In the genomic region with DNA sequence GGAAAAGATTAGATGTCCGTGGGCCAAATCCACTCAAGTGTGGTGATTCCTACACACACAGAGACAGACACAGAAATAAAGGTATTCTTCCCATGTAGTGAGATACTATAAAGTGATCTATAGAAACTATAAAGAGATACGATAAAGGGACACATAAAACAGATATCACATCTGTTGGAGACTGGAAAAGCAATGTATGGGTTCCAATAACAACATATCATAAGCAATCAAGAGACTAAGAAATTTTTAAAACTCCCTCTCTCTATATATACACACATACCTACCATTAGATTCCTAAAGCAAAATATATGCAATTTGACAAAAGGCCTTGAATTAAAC, we compare ENCODE assay signal across 1 cellular context.
TF ChIP-seq lines count a peak whose summit lies in the region.

No MANE protein-coding gene starts in this region.

TF ChIP-seq in HepG2, 621 proteins besides CTCF, POLR2A, EP300 and RAD21:
- TF ChIP-seq ZNF607 (CRISPR knock-in tag; IDR thresholded peaks at IDR 0.05; ENCODE audit: borderline replicate concordance) (no peak), SAP130 (CRISPR knock-in tag; IDR thresholded peaks at IDR 0.05; ENCODE audit: low read depth) (no peak), HNRNPK (IDR thresholded peaks at IDR 0.05; ENCODE audit: low read depth, low read length, poor library complexity, severe bottlenecking) (no peak), POLR2AphosphoS2 (IDR thresholded peaks at IDR 0.05; ENCODE audit: low read depth, low read length) (peak; percentile 59; the same call in 1 of the 2 replicates), ZNF792 (CRISPR knock-in tag; IDR thresholded peaks at IDR 0.05) (no peak), ZNF577 (CRISPR knock-in tag; IDR thresholded peaks at IDR 0.05; ENCODE audit: borderline replicate concordance, low read depth) (no peak), ZNF678 (CRISPR knock-in tag; IDR thresholded peaks at IDR 0.05) (no peak), RBFOX2 (IDR thresholded peaks at IDR 0.05; ENCODE audit: low read depth, low read length) (0 out of 2 replicates have a peak, but pooled peaks have one; percentile 14), STAG1 (CRISPR knock-in tag; IDR thresholded peaks at IDR 0.05) (no peak)
- TF ChIP-seq, protein P1, sequence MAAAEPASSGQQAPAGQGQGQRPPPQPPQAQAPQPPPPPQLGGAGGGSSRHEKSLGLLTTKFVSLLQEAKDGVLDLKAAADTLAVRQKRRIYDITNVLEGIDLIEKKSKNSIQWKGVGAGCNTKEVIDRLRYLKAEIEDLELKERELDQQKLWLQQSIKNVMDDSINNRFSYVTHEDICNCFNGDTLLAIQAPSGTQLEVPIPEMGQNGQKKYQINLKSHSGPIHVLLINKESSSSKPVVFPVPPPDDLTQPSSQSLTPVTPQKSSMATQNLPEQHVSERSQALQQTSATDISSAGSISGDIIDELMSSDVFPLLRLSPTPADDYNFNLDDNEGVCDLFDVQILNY (CRISPR knock-in tag; conservative IDR thresholded peaks at IDR 0.05) = no peak
